In genomic region chr22:29491012-29491411, GRCh38 we compare ENCODE assay signal across 39 cellular contexts. TPM values are rescaled to one million over a fixed set of nuclear protein-coding genes. Genes with fewer than 3 reads are reported as not detected.
"Had no signal": no experiment of that assay in that cellular context is flagged by ENCODE, and none has a peak within 500 bp of the region (broad histone marks: within the 10 kb centered on the region; RNA-seq: fewer than 3 reads in every experiment).

No MANE protein-coding gene starts in this region.

- H3K4me3 ChIP-seq: MG63 had no signal

- DNase-seq: Karpas-422, Kasumi-1, MG63, MM.1S, MV-4-11, NCI-H1048, NCI-H1092, NCI-H1092 treated with DMSO at 0.1 percent for 48 hours, NCI-H1105, NCI-H1105 treated with DMSO at 0.1 percent for 48 hours, NCI-H1417, NCI-H1417 treated with DMSO at 0.1 percent for 48 hours, NCI-H1436, NCI-H1436 treated with DMSO at 0.1 percent for 48 hours, NCI-H146, NCI-H1694, NCI-H1694 treated with DMSO at 0.1 percent for 48 hours, NCI-H187, NCI-H187 treated with DMSO at 0.1 percent for 48 hours, NCI-H1930, NCI-H2029, NCI-H2029 treated with DMSO at 0.1 percent for 48 hours, NCI-H2081, NCI-H2081 treated with DMSO at 0.1 percent for 48 hours, NCI-H2107, NCI-H2171, NCI-H2171 treated with DMSO at 0.1 percent for 48 hours, NCI-H2227 treated with DMSO at 0.1 percent for 48 hours, NCI-H226, NCI-H345, NCI-H446, NCI-H446 treated with DMSO at 0.1 percent for 48 hours, NCI-H510A, NCI-H510A treated with DMSO at 0.1 percent for 48 hours, NCI-H524 had no signal

RNA-seq across cellular contexts. Expression of gene NEFH, which starts 11.0 kb away (rescaled TPM):
- total RNA-seq: M059J, MCF 10A had no signal

RNA-seq across cellular contexts. Expression of gene RFPL1, which starts 52.6 kb away (rescaled TPM):
- total RNA-seq: LHCN-M2, M059J, MCF 10A, NCI-H460 had no signal
